ENCODE assay signal across 4 cellular contexts in genomic region chr16:7074715-7075114, GRCh38.
A peak's percentile ranks its signal among the peaks of the same experiment; 100 is the strongest.
TF ChIP-seq lines count a peak whose summit lies in the region.

No MANE protein-coding gene starts in this region.

TF ChIP-seq in HepG2, 621 proteins besides CTCF, POLR2A, EP300 and RAD21:
- TF ChIP-seq CEBPB (IDR thresholded peaks at IDR 0.05; ENCODE audit: borderline replicate concordance, low read depth, low read length) (peak; percentile 93), MIXL1 (CRISPR knock-in tag; IDR thresholded peaks at IDR 0.05) (no peak), CEBPG (CRISPR knock-in tag; IDR thresholded peaks at IDR 0.05) (peak; percentile 62)

TF ChIP-seq in IMR-90, 13 proteins besides CTCF, POLR2A, EP300 and RAD21:
- TF ChIP-seq MXI1 (IDR thresholded peaks at IDR 0.05; ENCODE audit: borderline replicate concordance, low read depth, low read length), result no peak
- TF ChIP-seq CEBPB (IDR thresholded peaks at IDR 0.05; ENCODE audit: low read depth, low read length), result peak; percentile 88

TF ChIP-seq in K562, 482 proteins besides CTCF, POLR2A, EP300 and RAD21:
- no peak for TF ChIP-seq ETV5 (CRISPR knock-in tag; IDR thresholded peaks at IDR 0.05; ENCODE audit: low read depth)
- TF ChIP-seq CEBPB (tag; IDR thresholded peaks at IDR 0.05), result peak; percentile 84
- TF ChIP-seq, protein P1, sequence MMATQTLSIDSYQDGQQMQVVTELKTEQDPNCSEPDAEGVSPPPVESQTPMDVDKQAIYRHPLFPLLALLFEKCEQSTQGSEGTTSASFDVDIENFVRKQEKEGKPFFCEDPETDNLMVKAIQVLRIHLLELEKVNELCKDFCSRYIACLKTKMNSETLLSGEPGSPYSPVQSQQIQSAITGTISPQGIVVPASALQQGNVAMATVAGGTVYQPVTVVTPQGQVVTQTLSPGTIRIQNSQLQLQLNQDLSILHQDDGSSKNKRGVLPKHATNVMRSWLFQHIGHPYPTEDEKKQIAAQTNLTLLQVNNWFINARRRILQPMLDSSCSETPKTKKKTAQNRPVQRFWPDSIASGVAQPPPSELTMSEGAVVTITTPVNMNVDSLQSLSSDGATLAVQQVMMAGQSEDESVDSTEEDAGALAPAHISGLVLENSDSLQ (IDR thresholded peaks at IDR 0.05), result no peak
- TF ChIP-seq, protein P2, sequence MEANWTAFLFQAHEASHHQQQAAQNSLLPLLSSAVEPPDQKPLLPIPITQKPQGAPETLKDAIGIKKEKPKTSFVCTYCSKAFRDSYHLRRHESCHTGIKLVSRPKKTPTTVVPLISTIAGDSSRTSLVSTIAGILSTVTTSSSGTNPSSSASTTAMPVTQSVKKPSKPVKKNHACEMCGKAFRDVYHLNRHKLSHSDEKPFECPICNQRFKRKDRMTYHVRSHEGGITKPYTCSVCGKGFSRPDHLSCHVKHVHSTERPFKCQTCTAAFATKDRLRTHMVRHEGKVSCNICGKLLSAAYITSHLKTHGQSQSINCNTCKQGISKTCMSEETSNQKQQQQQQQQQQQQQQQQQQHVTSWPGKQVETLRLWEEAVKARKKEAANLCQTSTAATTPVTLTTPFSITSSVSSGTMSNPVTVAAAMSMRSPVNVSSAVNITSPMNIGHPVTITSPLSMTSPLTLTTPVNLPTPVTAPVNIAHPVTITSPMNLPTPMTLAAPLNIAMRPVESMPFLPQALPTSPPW (CRISPR knock-in tag; IDR thresholded peaks at IDR 0.05), result no peak
- TF ChIP-seq FOXJ3 (CRISPR knock-in tag; IDR thresholded peaks at IDR 0.05), result no peak
- no peak for TF ChIP-seq CEBPG (CRISPR knock-in tag; IDR thresholded peaks at IDR 0.05)
- peak in 1 of 2 experiments; percentile 97; a peak in 2 of 4 replicates for TF ChIP-seq CEBPG (tag; conservative IDR thresholded peaks at IDR 0.05 in 1 of 2, IDR thresholded peaks at IDR 0.05 in 1 of 2)
- no peak for TF ChIP-seq CREB1 (IDR thresholded peaks at IDR 0.05)
- TF ChIP-seq CREB1 (CRISPR knock-in tag; IDR thresholded peaks at IDR 0.05), result no peak
- TF ChIP-seq, protein P3, sequence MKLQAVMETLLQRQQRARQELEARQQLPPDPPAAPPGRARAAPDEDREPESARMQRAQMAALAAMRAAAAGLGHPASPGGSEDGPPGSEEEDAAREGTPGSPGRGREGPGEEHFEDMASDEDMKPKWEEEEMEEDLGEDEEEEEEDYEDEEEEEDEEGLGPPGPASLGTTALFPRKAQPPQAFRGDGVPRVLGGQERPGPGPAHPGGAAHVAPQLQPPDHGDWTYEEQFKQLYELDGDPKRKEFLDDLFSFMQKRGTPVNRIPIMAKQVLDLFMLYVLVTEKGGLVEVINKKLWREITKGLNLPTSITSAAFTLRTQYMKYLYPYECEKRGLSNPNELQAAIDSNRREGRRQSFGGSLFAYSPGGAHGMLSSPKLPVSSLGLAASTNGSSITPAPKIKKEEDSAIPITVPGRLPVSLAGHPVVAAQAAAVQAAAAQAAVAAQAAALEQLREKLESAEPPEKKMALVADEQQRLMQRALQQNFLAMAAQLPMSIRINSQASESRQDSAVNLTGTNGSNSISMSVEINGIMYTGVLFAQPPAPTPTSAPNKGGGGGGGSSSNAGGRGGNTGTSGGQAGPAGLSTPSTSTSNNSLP (IDR thresholded peaks at IDR 0.05; ENCODE audit: borderline replicate concordance, low read depth, low read length), result no peak

TF ChIP-seq in H1, 55 proteins besides CTCF, POLR2A, EP300 and RAD21:
- TF ChIP-seq SP1 (IDR thresholded peaks at IDR 0.05; ENCODE audit: low read depth, low read length) (no peak), CEBPB (IDR thresholded peaks at IDR 0.05; ENCODE audit: low read depth, low read length) (peak; percentile 95), RNF2 (IDR thresholded peaks at IDR 0.05; ENCODE audit: borderline replicate concordance, low read depth, low read length, missing control alignments, poor library complexity, severe bottlenecking) (no peak), HDAC2 (IDR thresholded peaks at IDR 0.05; ENCODE audit: borderline replicate concordance in 1 of 2, low read depth in 2 of 2, low read length in 2 of 2) (no peak), CHD2 (IDR thresholded peaks at IDR 0.05; ENCODE audit: low read length) (no peak), SIRT6 (IDR thresholded peaks at IDR 0.05; ENCODE audit: low read length) (no peak), SP4 (IDR thresholded peaks at IDR 0.05; ENCODE audit: low read length) (no peak), EZH2 (IDR thresholded peaks at IDR 0.05; ENCODE audit: low read depth, low read length, severe bottlenecking) (no peak), JUND (IDR thresholded peaks at IDR 0.05; ENCODE audit: low read length) (no peak)
